ENCODE assay signal across 1 cellular context in the genomic region with DNA sequence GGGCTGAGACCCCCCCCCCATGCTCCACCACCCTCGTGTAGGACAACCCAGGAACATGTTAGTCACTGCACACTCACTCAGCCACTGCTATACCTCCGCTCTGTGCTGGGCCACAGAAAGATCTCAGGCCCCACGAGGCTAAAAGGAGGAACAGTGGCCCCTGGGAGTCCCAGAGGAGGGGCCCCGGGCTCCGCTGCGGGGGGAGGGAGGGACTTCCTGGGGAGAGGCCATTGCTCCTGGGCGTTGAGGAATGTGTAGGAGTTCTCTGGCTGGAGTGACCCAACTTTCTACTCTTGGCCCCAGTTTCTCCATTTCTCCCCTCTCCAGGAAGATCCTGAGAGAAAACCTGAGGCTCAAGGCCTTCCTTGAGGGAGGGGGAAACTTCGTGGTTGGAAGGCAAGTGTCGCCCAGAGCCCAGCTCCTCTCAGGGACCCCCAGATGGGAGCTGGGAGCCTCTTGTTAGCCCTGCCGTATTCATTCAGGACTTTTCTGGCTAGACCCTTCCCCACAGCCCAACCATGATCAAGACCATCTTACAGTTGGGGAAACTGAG.
TF ChIP-seq lines count a peak whose summit lies in the region.

No MANE protein-coding gene starts in this region.

TF ChIP-seq in HCT116, 20 proteins besides CTCF, POLR2A, EP300 and RAD21:
- TF ChIP-seq POLR2AphosphoS5 (IDR thresholded peaks at IDR 0.05; ENCODE audit: low read depth, low read length) = peak; percentile 17; the same call in 1 of the 2 replicates
- no peak for TF ChIP-seq ELF1 (IDR thresholded peaks at IDR 0.05; ENCODE audit: borderline replicate concordance, low read depth)
- TF ChIP-seq SIN3A (IDR thresholded peaks at IDR 0.05; ENCODE audit: low read depth) = no peak
